8 cellular contexts compared by ENCODE assay signal in the genomic region with DNA sequence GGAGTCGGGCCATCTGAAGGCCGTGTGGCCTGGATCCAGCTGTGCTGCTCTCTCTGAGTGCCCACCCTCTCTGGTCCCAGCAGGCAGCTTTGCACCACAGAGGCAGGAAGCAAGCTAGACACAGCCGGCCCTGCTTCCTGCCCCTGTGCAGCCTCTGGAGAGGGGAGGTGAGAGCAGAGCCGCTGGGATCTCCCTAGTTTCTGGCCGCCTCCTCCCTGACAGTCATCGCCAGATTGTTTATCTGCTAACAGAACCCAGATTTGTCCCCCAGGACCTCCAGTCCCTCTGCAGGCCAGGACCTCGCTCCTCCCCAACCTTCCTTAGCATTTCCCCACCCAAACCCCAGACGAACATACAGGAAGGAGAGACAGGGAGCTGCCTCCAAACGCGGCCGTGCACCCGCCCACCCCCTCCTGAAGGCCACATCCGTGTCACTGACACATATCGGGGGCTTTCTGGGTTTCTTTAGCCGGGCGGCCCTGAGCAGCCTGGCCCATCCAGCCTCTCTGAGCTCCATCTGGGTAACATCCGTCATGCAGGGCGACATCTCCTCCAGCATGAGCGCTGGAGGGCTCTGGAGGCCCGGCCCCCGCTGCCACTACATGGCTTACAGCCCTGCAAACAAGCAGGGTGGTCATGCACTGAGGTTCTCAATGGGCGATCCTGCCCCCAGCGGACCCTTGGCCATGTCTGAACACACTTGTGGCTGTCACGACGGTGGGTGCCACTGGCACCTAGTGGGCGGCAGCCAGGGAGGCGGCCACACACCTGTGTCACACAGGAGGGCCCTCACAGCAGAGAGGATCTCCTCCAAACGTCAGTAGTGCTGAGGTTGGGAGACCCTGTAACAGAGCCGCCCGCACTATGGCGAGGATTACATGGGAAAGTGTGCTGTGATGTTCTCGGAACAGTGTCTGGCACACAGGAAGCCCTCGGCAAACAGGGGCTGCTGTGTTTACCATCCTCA. TPM values are rescaled to one million over a fixed set of nuclear protein-coding genes. Genes with fewer than 3 reads are reported as not detected.
DNase-seq lines count a peak whose midpoint lies in the region; ATAC-seq and TF ChIP-seq lines count a peak whose summit lies in the region.

No MANE protein-coding gene starts in this region.

- no peak overlapping the region for H3K4me3 ChIP-seq in adipocyte (ENCODE audit: low read length)
- H3K4me3 ChIP-seq in lower lobe of right lung = no peak overlapping the region
- H3K4me3 ChIP-seq in stomach = no peak overlapping the region
- H3K4me3 ChIP-seq in mammary epithelial cell (replicated peaks in 1 of 3; ENCODE audit: insufficient read depth in 1 of 3, low read depth in 2 of 3, low read length in 3 of 3) = no peak overlapping the region

- H3K9me3 ChIP-seq in adipocyte (ENCODE audit: control insufficient read depth, low read length) = no peaks in the 10 kb centered on the region
- H3K9me3 ChIP-seq in lower lobe of right lung = no peaks in the 10 kb centered on the region
- H3K9me3 ChIP-seq in stomach = no peaks in the 10 kb centered on the region
- H3K9me3 ChIP-seq in mammary epithelial cell (replicated peaks; ENCODE audit: insufficient read depth, low read length) = no peaks in the 10 kb centered on the region

- peak in 1 of 2 donors; percentile 35 for ATAC-seq in lower lobe of right lung
- no peak for ATAC-seq in HG03175 (IDR thresholded peaks at IDR 0.05; ENCODE audit: unreplicated experiment)

- dilution Hi-C loops in mammary epithelial cell (cut with HindIII; ENCODE audit: low sequenced_read_pairs) = no loop called here

- H3K9ac ChIP-seq in adipocyte (ENCODE audit: low read length) (peak overlapping the region; percentile 46), mammary epithelial cell (ENCODE audit: insufficient read depth, low read length) (no peak overlapping the region)

- intact Hi-C loops in lower lobe of right lung (cut with DNase I) = no loop called here
- intact Hi-C loops in stomach (cut with DNase I; ENCODE audit: low total_unique reads) = no loop called here
- intact Hi-C loops in mammary epithelial cell (cut with micrococcal nuclease) = no loop called here

- peaks cover 24% of the 10 kb centered on the region for H3K27me3 ChIP-seq in adipocyte (replicated peaks; ENCODE audit: control insufficient read depth, insufficient read depth, low read length)
- no peaks in the 10 kb centered on the region for H3K27me3 ChIP-seq in lower lobe of right lung (ENCODE audit: low read depth)
- no peaks in the 10 kb centered on the region for H3K27me3 ChIP-seq in stomach
- H3K27me3 ChIP-seq in mammary epithelial cell (ENCODE audit: insufficient read depth, low read length) = no peaks in the 10 kb centered on the region

- TF ChIP-seq EP300 in stomach (IDR thresholded peaks at IDR 0.05) = no peak

- no peak overlapping the region for H3K4me2 ChIP-seq in mammary epithelial cell (ENCODE audit: insufficient read depth, low read depth, low read length)

- no peaks in the 10 kb centered on the region for H4K20me1 ChIP-seq in mammary epithelial cell (ENCODE audit: insufficient read depth, low read length)

- H2AFZ ChIP-seq in mammary epithelial cell (ENCODE audit: low read depth, low read length) = no peak overlapping the region

- in situ Hi-C loops in KBM-7 (cut with MboI; ENCODE audit: low pct_unique_long_range_greater_than_20kb, low sequenced_read_pairs) (no loop called here), mammary epithelial cell (cut with MboI; ENCODE audit: low sequenced_read_pairs in 2 of 2) (no loop called here)

- TF ChIP-seq CTCF in lower lobe of right lung (IDR thresholded peaks at IDR 0.05) = no peak
- no peak for TF ChIP-seq CTCF in stomach (IDR thresholded peaks at IDR 0.05)
- TF ChIP-seq CTCF in mammary epithelial cell (conservative IDR thresholded peaks at IDR 0.05 in 1 of 2, IDR thresholded peaks at IDR 0.05 in 1 of 2; ENCODE audit: extremely low read depth in 1 of 2, insufficient read depth in 1 of 2, low read depth in 1 of 2, low read length in 2 of 2) = no peak

- H3K79me2 ChIP-seq in mammary epithelial cell (ENCODE audit: insufficient read depth, low read length) = no peaks in the 10 kb centered on the region

- H3K27ac ChIP-seq in lower lobe of right lung (peak overlapping the region; percentile 76), stomach (peak overlapping the region in 4 of 5 donors; percentile 9 to 68 (median 62)), mammary epithelial cell (ENCODE audit: insufficient read depth, low read depth, low read length) (no peak overlapping the region)

- DNase-seq in T-helper 9 cell = peak; percentile 64
- no peak for DNase-seq in adipocyte (ENCODE audit: low read depth)
- peak; percentile 43 for DNase-seq in lower lobe of right lung
- no peak for DNase-seq in stomach
- no peak for DNase-seq in KBM-7
- DNase-seq in NCI-H1417 treated with DMSO at 0.1 percent for 48 hours (lab: John Stamatoyannopoulos, UW) = no peak
- DNase-seq in mammary epithelial cell = no peak

- no TSS peak for BruUV-seq in mammary epithelial cell (replicated peaks; lab: Mats Ljungman, UMichigan)

- H3K36me3 ChIP-seq in adipocyte (ENCODE audit: control insufficient read depth, insufficient read depth, low read length, severe bottlenecking) (no peaks in the 10 kb centered on the region), lower lobe of right lung (no peaks in the 10 kb centered on the region), stomach (no peaks in the 10 kb centered on the region), mammary epithelial cell (ENCODE audit: insufficient read depth, low read length) (no peaks in the 10 kb centered on the region)

- no peak for TF ChIP-seq POLR2A in stomach (IDR thresholded peaks at IDR 0.05)

- peaks cover 16% of the 10 kb centered on the region for H3K4me1 ChIP-seq in adipocyte (ENCODE audit: control insufficient read depth, insufficient read depth, low read length)
- peaks cover 37% of the 10 kb centered on the region for H3K4me1 ChIP-seq in lower lobe of right lung
- peaks cover 0 to 21% (median 12%) of the 10 kb centered on the region in 4 donors for H3K4me1 ChIP-seq in stomach
- no peaks in the 10 kb centered on the region for H3K4me1 ChIP-seq in mammary epithelial cell (ENCODE audit: insufficient read depth, low read length)

- WGBS in stomach, 5 donors = 56 to 65% (median 63%) methylated on average over 8 to 33 of the region's 33 CpGs
- 85% methylated on average over 26 of the region's 33 CpGs for WGBS in mammary epithelial cell (ENCODE audit: low coverage, missing lambda C conversion rate)

- CTCF ChIA-PET in mammary epithelial cell (lab: Charles Lee; ENCODE audit: low non-redundant PET) = no interaction called here

RNA-seq across cellular contexts. Expression of a gene that starts 47.6 kb away (rescaled TPM):
- total RNA-seq in lower lobe of right lung (not detected), stomach (under 1 TPM in 1 of 5 donors, not detected in 4; under 0.01 TPM), mammary epithelial cell (not detected)
- polyA plus RNA-seq in stomach (under 1 TPM in 1 of 3 donors, not detected in 2; 0.15 TPM), mammary epithelial cell (not detected)
- polyA minus RNA-seq in mammary epithelial cell = not detected

RNA-seq across cellular contexts. Expression of a gene that starts 54.4 kb away (rescaled TPM):
- total RNA-seq in lower lobe of right lung (3.4 TPM), stomach (10 to 100 TPM in 1 of 5 donors, 1 to 10 TPM in 3, not detected in 1; 2.3 to 15.2 (median 3.9) TPM), mammary epithelial cell (1 to 10 TPM in 1 of 2 donors, not detected in 1; 7.2 TPM)
- polyA plus RNA-seq in stomach (1 to 10 TPM in 1 of 3 donors, under 1 TPM in 2; 0.76 to 2.6 (median 0.93) TPM), mammary epithelial cell (0.28 TPM)
- not detected for polyA minus RNA-seq in mammary epithelial cell

Comparison
In these comparisons a context has a peak if more than half of its experiments do, and no peak if none do; other contexts are left out.
1. DNase-seq: peak in T-helper 9 cell (single experiment) and lower lobe of right lung (single experiment); none in adipocyte (single experiment), stomach (single experiment), KBM-7 (single experiment), NCI-H1417 treated with DMSO at 0.1 percent for 48 hours (single experiment) and mammary epithelial cell (single experiment).